Comparison of ENCODE assay signal across 9 cellular contexts in the genomic region with DNA sequence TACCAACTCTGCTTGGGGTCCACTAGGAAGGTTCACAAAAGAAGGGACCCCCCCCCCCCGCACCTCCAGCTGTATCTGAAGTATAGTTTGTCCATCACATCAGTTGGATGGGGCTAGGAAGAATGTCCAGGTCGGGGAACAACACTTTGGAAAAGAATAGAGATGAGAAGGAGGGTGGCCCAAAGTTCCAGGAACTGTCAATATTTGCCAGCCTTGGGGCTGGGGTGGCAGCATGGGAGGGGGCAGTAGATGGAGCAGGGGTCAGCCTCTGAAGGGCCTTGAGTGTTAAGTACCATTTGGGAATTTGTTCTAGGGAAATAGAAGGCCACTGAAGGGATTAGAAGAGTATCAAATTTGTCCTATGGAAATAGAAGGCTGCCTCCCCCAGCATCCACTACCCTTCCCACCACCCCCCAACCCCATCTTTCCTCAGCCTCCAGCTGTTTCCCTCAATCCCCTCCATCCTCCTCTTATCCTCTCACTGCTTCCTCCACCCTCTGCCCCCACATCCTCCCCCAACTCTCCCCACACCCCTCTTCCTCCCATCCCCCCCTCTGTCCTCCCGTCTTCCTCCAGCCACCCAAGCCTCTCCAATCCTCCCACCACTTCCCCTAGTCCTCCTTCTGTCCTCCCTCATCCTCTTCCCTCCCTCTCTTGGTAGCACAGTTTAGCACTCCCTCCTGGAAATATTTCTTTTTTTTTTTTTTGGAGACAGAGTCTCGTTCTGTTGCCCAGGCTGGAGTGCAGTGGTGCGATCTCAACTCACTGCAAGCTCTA.
"Had no signal": no experiment of that assay in that cellular context is flagged by ENCODE, and none has a peak within 500 bp of the region (broad histone marks: within the 10 kb centered on the region; RNA-seq: fewer than 3 reads in every experiment).

No MANE protein-coding gene starts in this region.

- H3K4me2 ChIP-seq: GM23338 had no signal

- FAIRE-seq: H1, H54, K562 had no signal

- H3K4me3 ChIP-seq: GM23338, K562 had no signal

- H3K9me3 Mint-ChIP-seq: H9, HFFc6 had no signal

- H3K27ac Mint-ChIP-seq: GM23338, H9, HFFc6 had no signal

- H3K4me3 Mint-ChIP-seq: GM23338, H9, HFFc6 had no signal

- ATAC-seq: GM23338, K562 had no signal

- H3K27ac ChIP-seq: HL-60 had no signal

- H2AFZ ChIP-seq: GM23338 had no signal

- DNase-seq: H9, HCEC 1CT, HFFc6, IMR-90 had no signal
